ENCODE assay signal across 8 cellular contexts in the genomic region with DNA sequence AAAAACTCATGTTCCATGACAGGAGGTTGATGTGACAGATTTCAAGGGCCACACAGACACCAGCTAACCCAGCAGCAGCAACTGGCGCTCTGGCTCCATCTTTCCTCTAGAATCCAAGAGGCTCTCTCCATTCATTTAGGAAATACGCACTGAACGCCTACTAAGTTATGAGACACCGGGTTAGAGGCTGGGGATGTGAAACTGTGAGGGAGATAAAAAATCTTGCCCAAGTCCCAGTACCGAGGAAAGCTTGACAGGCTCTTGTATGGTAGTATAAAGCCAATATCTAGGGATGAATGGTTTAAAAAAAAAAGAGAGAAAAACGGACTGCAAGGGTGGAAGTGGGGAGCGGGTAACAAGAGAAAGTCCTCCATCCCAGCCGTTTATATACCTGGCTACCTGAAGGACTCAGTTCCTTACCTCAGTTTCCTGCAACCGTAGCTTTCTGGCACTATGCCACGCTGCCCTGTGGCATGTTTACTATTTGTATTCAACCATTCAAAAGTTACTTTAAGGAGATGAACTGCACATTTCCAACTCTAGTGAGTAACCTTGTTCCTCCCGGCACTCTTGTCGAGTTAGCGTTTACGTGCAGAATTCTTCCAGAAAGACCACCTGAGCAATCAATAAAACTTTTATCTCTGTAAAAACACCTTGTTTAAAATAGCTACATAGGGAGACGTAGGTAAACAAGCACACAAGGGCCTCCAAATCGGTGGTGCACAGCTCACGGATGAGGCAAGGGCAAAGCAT. TPM values are rescaled to one million over a fixed set of nuclear protein-coding genes. Genes with fewer than 3 reads are reported as not detected.
DNase-seq lines count a peak whose midpoint lies in the region; ATAC-seq and TF ChIP-seq lines count a peak whose summit lies in the region.

No MANE protein-coding gene starts in this region.

- intact Hi-C loops in CD4-positive, alpha-beta T cell (cut with DNase I, micrococcal nuclease): loop anchor here (1.0 to 10.0 kb wide), 9 partner anchors 85 to 1981 kb away; partner anchors contain the start of genes MTRES1 (in 2 of the 2), CEP57L1 (in 1 of the 2), PDSS2 (in 1 of the 2) and SEC63 (in 1 of the 2)
- intact Hi-C loops in MCF 10A (cut with micrococcal nuclease): loop anchor here (1.0 to 10.0 kb wide), 5 partner anchors 85 to 776 kb away; partner anchors contain the start of genes MTRES1 and PDSS2
- intact Hi-C loops in upper lobe of right lung (cut with DNase I): no loop called here

- peak overlapping the region; percentile 73 for H3K9ac ChIP-seq in MM.1S (ENCODE audit: low read length)

- no peak for ATAC-seq in CD4-positive, alpha-beta T cell (ENCODE audit: poor library complexity)
- no peak for ATAC-seq in upper lobe of right lung

- no TSS peak for BruUV-seq in MCF 10A (replicated peaks; lab: Mats Ljungman, UMichigan)

- no peak overlapping the region for H3K27ac Mint-ChIP-seq in CD4-positive, alpha-beta T cell
- no peak overlapping the region for H3K27ac Mint-ChIP-seq in MCF 10A (ENCODE audit: low read depth, unreplicated experiment)

- peak overlapping the region; percentile 94 for H2AFZ ChIP-seq in MM.1S (ENCODE audit: low read length)

- H3K36me3 ChIP-seq in MM.1S (replicated peaks; ENCODE audit: insufficient read depth, low read length): no peaks in the 10 kb centered on the region
- no peaks in the 10 kb centered on the region for H3K36me3 ChIP-seq in upper lobe of right lung

- CTCF ChIA-PET in CD4-positive, alpha-beta T cell (lab: Charles Lee): interaction anchor here (0.6 to 1.5 kb wide), 6 partner anchors 13 to 1268 kb away, joined by 3 to 9 read pairs (median 4); partner anchors contain the start of gene MTRES1
- CTCF ChIA-PET in MCF 10A (lab: Yijun Ruan, JAX): interaction anchor here (0.6 to 1.4 kb wide), 21 partner anchors 9 to 773 kb away, joined by 3 to 8 read pairs (median 3); partner anchors contain the start of gene MTRES1

- POLR2A ChIA-PET in CD4-positive, alpha-beta T cell (lab: Charles Lee): interaction anchor here (1.5 kb wide), 1 partner anchor 346 kb away, joined by 5 read pairs; the partner anchor contains the start of gene PDSS2
- POLR2A ChIA-PET in MCF 10A (lab: Yijun Ruan, JAX): interaction anchor here (0.7 to 1.3 kb wide), 9 partner anchors 11 to 1977 kb away, joined by 3 to 8 read pairs (median 3); partner anchors contain the start of genes ATG5, MTRES1 and PDSS2

- H3K4me1 ChIP-seq in MM.1S (ENCODE audit: low read length) (peaks cover 17% of the 10 kb centered on the region; the same call in 1 of the 2 replicates), upper lobe of right lung (peaks cover 18% of the 10 kb centered on the region)

- DNase-seq in CD4-positive, alpha-beta T cell: peak in 1 of 10 experiments; percentile 5
- DNase-seq in MM.1S: peak; percentile 9
- DNase-seq in MCF 10A (ENCODE audit: unreplicated experiment): peak; percentile 16
- peak; percentile 23 for DNase-seq in medulla oblongata (ENCODE audit: extremely low spot score)
- DNase-seq in upper lobe of right lung: no peak
- DNase-seq in activated effector memory CD4-positive, alpha-beta T cell treated with anti-CD3 and anti-CD28 coated beads, Interleukin-2, amount 50 U/mL, for 16 hours: no peak
- no peak for DNase-seq in GM13976 (ENCODE audit: low spot score)
- no peak for DNase-seq in KG1 (lab: John Stamatoyannopoulos, UW)

- H3K4me1 Mint-ChIP-seq in CD4-positive, alpha-beta T cell (ENCODE audit: low read depth): peaks cover 18% of the 10 kb centered on the region
- no peaks in the 10 kb centered on the region for H3K4me1 Mint-ChIP-seq in MCF 10A (ENCODE audit: insufficient read depth, unreplicated experiment)

- peak overlapping the region; percentile 90 for H3K4me2 ChIP-seq in MM.1S (ENCODE audit: low read depth, low read length)

- H4K20me1 ChIP-seq in MM.1S (ENCODE audit: insufficient read depth, low read length): no peaks in the 10 kb centered on the region

- peaks cover 4% of the 10 kb centered on the region for H3K27me3 ChIP-seq in CD4-positive, alpha-beta T cell (ENCODE audit: control insufficient read depth, insufficient read depth, low read length)
- H3K27me3 ChIP-seq in MM.1S (replicated peaks; ENCODE audit: insufficient read depth, low read length): no peaks in the 10 kb centered on the region
- peaks cover 6% of the 10 kb centered on the region for H3K27me3 ChIP-seq in upper lobe of right lung

- peak overlapping the region; percentile 91 for H3K4me3 Mint-ChIP-seq in CD4-positive, alpha-beta T cell
- peak overlapping the region; percentile 71 for H3K4me3 Mint-ChIP-seq in MCF 10A (ENCODE audit: unreplicated experiment)

- no peaks in the 10 kb centered on the region for H3K9me3 ChIP-seq in CD4-positive, alpha-beta T cell (ENCODE audit: control insufficient read depth, low read length)
- H3K9me3 ChIP-seq in MM.1S (replicated peaks; ENCODE audit: insufficient read depth, low read length): no peaks in the 10 kb centered on the region
- H3K9me3 ChIP-seq in upper lobe of right lung: no peaks in the 10 kb centered on the region

- H3F3A ChIP-seq in MM.1S (ENCODE audit: insufficient read depth, low read length): peaks cover 24% of the 10 kb centered on the region

- in situ Hi-C loops in GM13976 (cut with MboI; ENCODE audit: low sequenced_read_pairs, unreplicated experiment): no loop called here

- no peaks in the 10 kb centered on the region for H3K9me2 ChIP-seq in MM.1S (replicated peaks; ENCODE audit: insufficient read depth, low read length)

- H3K27ac ChIP-seq in CD4-positive, alpha-beta T cell (ENCODE audit: low read depth, low read length): no peak overlapping the region
- H3K27ac ChIP-seq in MM.1S (ENCODE audit: low read length): peak overlapping the region; percentile 50
- H3K27ac ChIP-seq in upper lobe of right lung: no peak overlapping the region

- H3K27me3 Mint-ChIP-seq in CD4-positive, alpha-beta T cell: no peaks in the 10 kb centered on the region
- H3K27me3 Mint-ChIP-seq in MCF 10A (ENCODE audit: insufficient read depth, unreplicated experiment): no peaks in the 10 kb centered on the region

- no peaks in the 10 kb centered on the region for H3K9me3 Mint-ChIP-seq in CD4-positive, alpha-beta T cell
- no peaks in the 10 kb centered on the region for H3K9me3 Mint-ChIP-seq in MCF 10A (ENCODE audit: unreplicated experiment)

- peak overlapping the region; percentile 64 for H3K4me3 ChIP-seq in MM.1S (ENCODE audit: low read length)
- peak overlapping the region; percentile 53 for H3K4me3 ChIP-seq in upper lobe of right lung

- TF ChIP-seq CTCF in CD4-positive, alpha-beta T cell (IDR thresholded peaks at IDR 0.05): no peak
- TF ChIP-seq CTCF in MM.1S (IDR thresholded peaks at IDR 0.05; ENCODE audit: low read length): no peak
- no peak for TF ChIP-seq CTCF in MCF 10A (IDR thresholded peaks at IDR 0.05; ENCODE audit: unreplicated experiment)
- no peak for TF ChIP-seq CTCF in upper lobe of right lung (IDR thresholded peaks at IDR 0.05)
- TF ChIP-seq CTCF in GM13976 (IDR thresholded peaks at IDR 0.05; ENCODE audit: borderline replicate concordance, control extremely low read depth, extremely low read depth, insufficient read depth, missing control alignments): no peak

- H3K36me3 Mint-ChIP-seq in CD4-positive, alpha-beta T cell (ENCODE audit: low read depth): no peaks in the 10 kb centered on the region
- no peaks in the 10 kb centered on the region for H3K36me3 Mint-ChIP-seq in MCF 10A (ENCODE audit: insufficient read depth, unreplicated experiment)

- peaks cover 16% of the 10 kb centered on the region for H3K79me2 ChIP-seq in MM.1S (ENCODE audit: low read length)

RNA-seq across cellular contexts. Expression of gene BEND3, which starts 1.7 kb away (rescaled TPM):
- under 1 TPM; 0.82 to 0.92 TPM for total RNA-seq in CD4-positive, alpha-beta T cell
- total RNA-seq in MCF 10A (2022) (2.8 and 3.1 TPM in 2 replicates), upper lobe of right lung (3.8 TPM)

Comparison
In these comparisons a context has a peak if more than half of its experiments do, and no peak if none do; other contexts are left out.
1. DNase-seq: peak in MM.1S (single experiment), MCF 10A (single experiment) and medulla oblongata (single experiment); none in upper lobe of right lung (single experiment), activated effector memory CD4-positive, alpha-beta T cell treated with anti-CD3 and anti-CD28 coated beads, Interleukin-2, amount 50 U/mL, for 16 hours (single experiment), GM13976 (single experiment) and KG1 (single experiment).